In the genomic region with DNA sequence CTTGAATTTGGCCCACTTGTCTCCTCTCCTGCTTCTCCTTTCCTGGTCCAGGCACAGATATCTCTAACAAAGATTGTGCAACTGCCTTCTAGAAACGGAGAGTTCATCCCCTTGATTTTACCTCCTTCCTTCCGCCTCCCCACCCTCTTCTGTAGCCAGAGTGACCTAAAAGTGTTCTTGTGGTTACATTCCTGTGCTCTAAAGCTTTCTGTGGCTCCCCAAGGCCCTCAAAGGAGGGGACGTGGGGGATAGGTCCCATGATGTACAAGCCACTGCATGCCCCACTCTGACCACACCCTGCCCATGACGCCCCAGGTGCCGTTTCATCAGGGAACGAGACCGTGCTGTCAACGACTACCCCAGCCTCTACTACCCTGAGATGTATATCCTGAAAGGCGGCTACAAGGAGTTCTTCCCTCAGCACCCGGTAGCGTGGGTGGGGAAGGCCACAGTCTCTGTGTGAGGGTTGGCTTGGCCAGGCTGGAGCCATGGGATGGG, we compare ENCODE assay signal across 1 cellular context.
A peak's percentile ranks its signal among the peaks of the same experiment; 100 is the strongest.
TF ChIP-seq lines count a peak whose summit lies in the region.

No MANE protein-coding gene starts in this region.

TF ChIP-seq in IMR-90, 13 proteins besides CTCF, POLR2A, EP300 and RAD21:
- peak; percentile 50 for TF ChIP-seq CEBPB (IDR thresholded peaks at IDR 0.05; ENCODE audit: low read depth, low read length)
- TF ChIP-seq, protein P1, sequence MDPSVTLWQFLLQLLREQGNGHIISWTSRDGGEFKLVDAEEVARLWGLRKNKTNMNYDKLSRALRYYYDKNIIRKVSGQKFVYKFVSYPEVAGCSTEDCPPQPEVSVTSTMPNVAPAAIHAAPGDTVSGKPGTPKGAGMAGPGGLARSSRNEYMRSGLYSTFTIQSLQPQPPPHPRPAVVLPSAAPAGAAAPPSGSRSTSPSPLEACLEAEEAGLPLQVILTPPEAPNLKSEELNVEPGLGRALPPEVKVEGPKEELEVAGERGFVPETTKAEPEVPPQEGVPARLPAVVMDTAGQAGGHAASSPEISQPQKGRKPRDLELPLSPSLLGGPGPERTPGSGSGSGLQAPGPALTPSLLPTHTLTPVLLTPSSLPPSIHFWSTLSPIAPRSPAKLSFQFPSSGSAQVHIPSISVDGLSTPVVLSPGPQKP (IDR thresholded peaks at IDR 0.05; ENCODE audit: borderline replicate concordance, low read depth, low read length), result no peak
